34 cellular contexts compared by ENCODE assay signal in the genomic region with DNA sequence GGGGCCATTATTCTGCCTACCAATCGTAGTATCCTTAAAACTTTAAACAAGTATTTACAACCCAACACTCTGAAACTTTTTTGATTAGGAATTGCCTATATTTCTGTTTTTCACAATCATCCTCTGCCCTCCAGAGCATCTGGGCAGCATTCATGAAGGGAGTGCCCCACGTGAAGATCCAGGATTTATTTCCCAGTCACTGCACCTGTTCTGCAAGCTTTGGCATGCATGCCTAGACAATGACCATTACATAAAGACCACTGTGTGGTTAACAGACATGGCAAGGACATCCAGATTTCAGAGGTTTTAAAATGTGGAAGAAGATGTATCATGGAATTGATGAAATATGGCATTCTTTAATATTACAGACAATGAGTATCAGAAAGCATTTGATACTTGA.
"Had no signal": no experiment of that assay in that cellular context is flagged by ENCODE, and none has a peak within 500 bp of the region (broad histone marks: within the 10 kb centered on the region; RNA-seq: fewer than 3 reads in every experiment).

No MANE protein-coding gene starts in this region.

- H3K27ac Mint-ChIP-seq: activated B cell treated with CpG ODN at 0.5 μM for 24 hours; activated CD4-positive, alpha-beta memory T cell treated with anti-CD3 and anti-CD28 coated beads for 36 hours; activated CD4-positive, alpha-beta T cell treated with anti-CD3 and anti-CD28 coated beads, Interleukin-2, amount 10 ng/mL, durations not matched to agents 24 days and 14 days; activated CD8-positive, alpha-beta T cell treated with anti-CD3 and anti-CD28 coated beads for 36 hours; activated naive CD4-positive, alpha-beta T cell treated with anti-CD3 and anti-CD28 coated beads for 36 hours; activated naive CD4-positive, alpha-beta T cell treated with anti-CD3 and anti-CD28 coated beads, Interleukin-2, amount 50 U/mL, for 72 hours; activated naive CD8-positive, alpha-beta T cell treated with anti-CD3 and anti-CD28 coated beads for 36 hours; activated T-cell treated with anti-CD3 and anti-CD28 coated beads, Interleukin-2, amount 50 U/mL, for 72 hours; activated T-helper 1 cell treated with anti-CD3 and anti-CD28 coated beads, Interleukin-12 subunit alpha, Interleukin-12 subunit beta, Interleukin-2, Interleukin-4 antibody, amounts not matched to agents 30 ng/mL and 10 ng/mL and 1 ng/mL, durations not matched to agents 14 hours and 24 hours and 36 hours; activated T-helper 17 cell treated with anti-CD3 and anti-CD28 coated beads, Interleukin-2, amount 50 U/mL, for 72 hours; T-helper 1 cell treated with Interleukin-12 subunit alpha and Interleukin-12 subunit beta and Interleukin-4 antibody, amounts not matched to agents 30 μg/mL and 1 μg/mL, for 36 hours; T-helper 2 cell treated with Interferon-gamma antibody and Interleukin-4, amounts not matched to agents 5 μg/mL and 100 μg/mL, for 36 hours had no signal

- H3K36me3 Mint-ChIP-seq: activated CD4-positive, alpha-beta memory T cell treated with anti-CD3 and anti-CD28 coated beads for 36 hours; activated naive CD4-positive, alpha-beta T cell treated with anti-CD3 and anti-CD28 coated beads, Interleukin-2, amount 50 U/mL, for 72 hours; activated naive CD8-positive, alpha-beta T cell treated with anti-CD3 and anti-CD28 coated beads for 36 hours had no signal

- H3K4me1 ChIP-seq: adrenal gland, body of pancreas, breast epithelium had no signal

- H3K4me3 ChIP-seq: adrenal gland, body of pancreas, breast epithelium had no signal

- ATAC-seq: activated CD8-positive, alpha-beta T cell treated with anti-CD3 and anti-CD28 coated beads for 36 hours; activated naive CD4-positive, alpha-beta T cell treated with anti-CD3 and anti-CD28 coated beads, Interleukin-2, amount 50 U/mL, for 72 hours; activated T-cell treated with anti-CD3 and anti-CD28 coated beads, Interleukin-2, amount 50 U/mL, for 4 hours; activated T-cell treated with anti-CD3 and anti-CD28 coated beads, Interleukin-2, amount 50 U/mL, for 72 hours; activated T-helper 17 cell treated with anti-CD3 and anti-CD28 coated beads, Interleukin-2, amount 50 U/mL, for 72 hours; body of pancreas had no signal

- H3K27me3 Mint-ChIP-seq: activated CD4-positive, alpha-beta T cell treated with anti-CD3 and anti-CD28 coated beads, Interleukin-2, amount 10 ng/mL, durations not matched to agents 24 days and 14 days had no signal

- H3K36me3 ChIP-seq: adrenal gland, brain microvascular endothelial cell, breast epithelium had no signal

- H3K9me3 ChIP-seq: adrenal gland, body of pancreas, breast epithelium had no signal

- H3K4me3 Mint-ChIP-seq: activated B cell treated with CpG ODN at 0.5 μM for 24 hours; activated CD4-positive, alpha-beta memory T cell treated with anti-CD3 and anti-CD28 coated beads for 36 hours; activated CD4-positive, alpha-beta T cell treated with anti-CD3 and anti-CD28 coated beads, Interleukin-2, amount 10 ng/mL, durations not matched to agents 24 days and 14 days; activated CD8-positive, alpha-beta T cell treated with anti-CD3 and anti-CD28 coated beads for 36 hours; activated naive CD4-positive, alpha-beta T cell treated with anti-CD3 and anti-CD28 coated beads for 36 hours; activated naive CD8-positive, alpha-beta T cell treated with anti-CD3 and anti-CD28 coated beads for 36 hours; activated T-cell treated with anti-CD3 and anti-CD28 coated beads, Interleukin-2, amount 50 U/mL, for 4 hours; activated T-cell treated with anti-CD3 and anti-CD28 coated beads, Interleukin-2, amount 50 U/mL, for 72 hours; activated T-helper 1 cell treated with anti-CD3 and anti-CD28 coated beads, Interleukin-12 subunit alpha, Interleukin-12 subunit beta, Interleukin-2, Interleukin-4 antibody, amounts not matched to agents 30 ng/mL and 10 ng/mL and 1 ng/mL, durations not matched to agents 14 hours and 24 hours and 36 hours; activated T-helper 17 cell treated with anti-CD3 and anti-CD28 coated beads, Interleukin-2, amount 50 U/mL, for 72 hours; T-helper 1 cell treated with Interleukin-12 subunit alpha and Interleukin-12 subunit beta and Interleukin-4 antibody, amounts not matched to agents 30 μg/mL and 1 μg/mL, for 36 hours; T-helper 2 cell treated with Interferon-gamma antibody and Interleukin-4, amounts not matched to agents 5 μg/mL and 100 μg/mL, for 36 hours had no signal

- H3K9me3 Mint-ChIP-seq: activated B cell treated with CpG ODN at 0.5 μM for 24 hours; activated CD4-positive, alpha-beta memory T cell treated with anti-CD3 and anti-CD28 coated beads for 36 hours; activated CD4-positive, alpha-beta T cell treated with anti-CD3 and anti-CD28 coated beads, Interleukin-2, amount 10 ng/mL, durations not matched to agents 24 days and 14 days; activated CD8-positive, alpha-beta T cell treated with anti-CD3 and anti-CD28 coated beads for 36 hours; activated naive CD4-positive, alpha-beta T cell treated with anti-CD3 and anti-CD28 coated beads for 36 hours; activated naive CD4-positive, alpha-beta T cell treated with anti-CD3 and anti-CD28 coated beads, Interleukin-2, amount 50 U/mL, for 72 hours; activated naive CD8-positive, alpha-beta T cell treated with anti-CD3 and anti-CD28 coated beads for 36 hours; activated T-cell treated with anti-CD3 and anti-CD28 coated beads, Interleukin-2, amount 50 U/mL, for 4 hours; activated T-cell treated with anti-CD3 and anti-CD28 coated beads, Interleukin-2, amount 50 U/mL, for 72 hours; activated T-helper 1 cell treated with anti-CD3 and anti-CD28 coated beads, Interleukin-12 subunit alpha, Interleukin-12 subunit beta, Interleukin-2, Interleukin-4 antibody, amounts not matched to agents 30 ng/mL and 10 ng/mL and 1 ng/mL, durations not matched to agents 14 hours and 24 hours and 36 hours; activated T-helper 17 cell treated with anti-CD3 and anti-CD28 coated beads, Interleukin-2, amount 50 U/mL, for 72 hours; T-helper 1 cell treated with Interleukin-12 subunit alpha and Interleukin-12 subunit beta and Interleukin-4 antibody, amounts not matched to agents 30 μg/mL and 1 μg/mL, for 36 hours; T-helper 2 cell treated with Interferon-gamma antibody and Interleukin-4, amounts not matched to agents 5 μg/mL and 100 μg/mL, for 36 hours had no signal

- H3K27me3 ChIP-seq: adrenal gland, body of pancreas, brain microvascular endothelial cell had no signal

- H3K4me1 Mint-ChIP-seq: activated CD4-positive, alpha-beta T cell treated with anti-CD3 and anti-CD28 coated beads, Interleukin-2, amount 10 ng/mL, durations not matched to agents 24 days and 14 days; activated naive CD8-positive, alpha-beta T cell treated with anti-CD3 and anti-CD28 coated beads for 36 hours; activated T-helper 17 cell treated with anti-CD3 and anti-CD28 coated beads, Interleukin-2, amount 50 U/mL, for 72 hours had no signal

- DNase-seq: activated B cell treated with CpG ODN at 0.5 μM for 24 hours; activated CD4-positive, alpha-beta memory T cell treated with anti-CD3 and anti-CD28 coated beads for 36 hours; activated CD4-positive, alpha-beta T cell treated with anti-CD3 and anti-CD28 coated beads for 4 hours; activated CD4-positive, alpha-beta T cell treated with anti-CD3 and anti-CD28 coated beads, Interleukin-2, amount 10 ng/mL, durations not matched to agents 24 days and 14 days; activated CD4-positive, alpha-beta T cell treated with anti-CD3 and anti-CD28 coated beads, Interleukin-2, amount 50 U/mL, for 1 hour; activated CD4-positive, alpha-beta T cell treated with anti-CD3 and anti-CD28 coated beads, Interleukin-2, amount 50 U/mL, for 4 hours; activated CD4-positive, CD25-positive, alpha-beta regulatory T cell treated with anti-CD3 and anti-CD28 coated beads, Interleukin-2, amount 50 U/mL, for 72 hours; activated CD8-positive, alpha-beta memory T cell treated with anti-CD3 and anti-CD28 coated beads, Interleukin-2, amount 50 U/mL, for 4 hours; activated CD8-positive, alpha-beta T cell treated with anti-CD3 and anti-CD28 coated beads for 36 hours; activated effector memory CD4-positive, alpha-beta T cell treated with anti-CD3 and anti-CD28 coated beads, Interleukin-2, amount 50 U/mL, for 16 hours; activated gamma-delta T cell treated with Interleukin-2 at 50 U/mL for 16 hours; activated naive CD4-positive, alpha-beta T cell; activated naive CD4-positive, alpha-beta T cell treated with anti-CD3 and anti-CD28 coated beads for 36 hours; activated naive CD4-positive, alpha-beta T cell treated with anti-CD3 and anti-CD28 coated beads, Interleukin-2, amount 50 U/mL, for 16 hours; activated naive CD8-positive, alpha-beta T cell treated with anti-CD3 and anti-CD28 coated beads for 36 hours; activated T-cell treated with anti-CD3 and anti-CD28 coated beads for 4 hours; activated T-cell treated with anti-CD3 and anti-CD28 coated beads, Interleukin-2, amount 50 U/mL, for 1 hour; activated T-cell treated with anti-CD3 and anti-CD28 coated beads, Interleukin-2, amount 50 U/mL, for 4 hours; activated T-cell treated with anti-CD3 and anti-CD28 coated beads, Interleukin-2, amount 50 U/mL, for 72 hours; adrenal gland; amniotic stem cell; aorta; body of pancreas; brain microvascular endothelial cell; central memory CD4-positive, alpha-beta T cell; T-helper 2 cell; T-helper 9 cell had no signal

- H3K27ac ChIP-seq: adrenal gland, body of pancreas, brain microvascular endothelial cell, breast epithelium, VCaP had no signal
